Comparison of ENCODE assay signal across 1 cellular context in genomic region chr14:22805235-22805634, GRCh38. TPM values are rescaled to one million over a fixed set of nuclear protein-coding genes. Genes with fewer than 3 reads are reported as not detected.
"Had no signal": no experiment of that assay in that cellular context is flagged by ENCODE, and none has a peak within 500 bp of the region (broad histone marks: within the 10 kb centered on the region; RNA-seq: fewer than 3 reads in every experiment).

No MANE protein-coding gene starts in this region.

RNA-seq across cellular contexts. Expression of gene SLC7A7, which starts 10.0 kb away (rescaled TPM):
- total RNA-seq: activated T-helper 2 cell treated with anti-CD3 and anti-CD28 coated beads, Interferon-gamma antibody, Interleukin-2, Interleukin-4, amounts not matched to agents 10 μg/mL and 5 μg/mL and 100 μg/mL, durations not matched to agents 14 hours and 24 hours and 36 hours had no signal
